Comparison of ENCODE assay signal across 8 cellular contexts in genomic region chr2:196268538-196269338, GRCh38.
A peak's percentile ranks its signal among the peaks of the same experiment; 100 is the strongest.
DNase-seq lines count a peak whose midpoint lies in the region; ATAC-seq and TF ChIP-seq lines count a peak whose summit lies in the region.

No MANE protein-coding gene starts in this region.

- no peaks in the 10 kb centered on the region for H3K36me3 Mint-ChIP-seq in activated naive CD4-positive, alpha-beta T cell treated with anti-CD3 and anti-CD28 coated beads for 36 hours (ENCODE audit: low read depth)
- no peaks in the 10 kb centered on the region for H3K36me3 Mint-ChIP-seq in stimulated activated naive B cell treated with anti-CD40 and anti-IgM and Interleukin-4, amounts not matched to agents 10 μg/mL and 1 μg/mL and 100 μg/mL, for 72 hours

- intact Hi-C loops in activated naive CD4-positive, alpha-beta T cell treated with anti-CD3 and anti-CD28 coated beads for 36 hours (cut with micrococcal nuclease): loop anchor here (1.0 to 10.0 kb wide), 6 partner anchors 8 to 946 kb away; no protein-coding TSS in a partner anchor
- intact Hi-C loops in PC-9 (cut with micrococcal nuclease; ENCODE audit: unreplicated experiment): loop anchor here (1.0 kb wide), 1 partner anchor 24 kb away; no protein-coding TSS in a partner anchor
- intact Hi-C loops in esophagus squamous epithelium (cut with DNase I): no loop called here
- intact Hi-C loops in head of caudate nucleus (cut with DNase I): no loop called here

- peak overlapping the region; percentile 65 for H3K27ac Mint-ChIP-seq in activated naive CD4-positive, alpha-beta T cell treated with anti-CD3 and anti-CD28 coated beads for 36 hours
- H3K27ac Mint-ChIP-seq in stimulated activated naive B cell treated with anti-CD40 and anti-IgM and Interleukin-4, amounts not matched to agents 10 μg/mL and 1 μg/mL and 100 μg/mL, for 72 hours: peak overlapping the region; percentile 93

- no peaks in the 10 kb centered on the region for H4K20me1 ChIP-seq in PC-9 (ENCODE audit: insufficient read depth)

- H3K9me3 Mint-ChIP-seq in activated naive CD4-positive, alpha-beta T cell treated with anti-CD3 and anti-CD28 coated beads for 36 hours: no peaks in the 10 kb centered on the region
- no peaks in the 10 kb centered on the region for H3K9me3 Mint-ChIP-seq in stimulated activated naive B cell treated with anti-CD40 and anti-IgM and Interleukin-4, amounts not matched to agents 10 μg/mL and 1 μg/mL and 100 μg/mL, for 72 hours

- H3K27me3 ChIP-seq in PC-9 (ENCODE audit: insufficient read depth, low read depth): no peaks in the 10 kb centered on the region
- no peaks in the 10 kb centered on the region for H3K27me3 ChIP-seq in esophagus squamous epithelium

- H3K9me2 ChIP-seq in PC-9 (ENCODE audit: insufficient read depth): no peaks in the 10 kb centered on the region

- H3K79me2 ChIP-seq in PC-9 (ENCODE audit: low read depth): no peaks in the 10 kb centered on the region

- H2AFZ ChIP-seq in PC-9: peak overlapping the region; percentile 45; the same call in 1 of the 2 replicates

- H3K4me3 ChIP-seq in PC-9: no peak overlapping the region
- peak overlapping the region in 1 of 4 donors; percentile 4 for H3K4me3 ChIP-seq in esophagus squamous epithelium

- peaks cover 11% of the 10 kb centered on the region; the same call in 1 of the 2 replicates for H3F3A ChIP-seq in PC-9 (ENCODE audit: insufficient read depth, low read depth)

- WGBS in esophagus squamous epithelium, 2 donors: 33 to 42% methylated on average over 8 of the region's 8 CpGs

- peaks cover 64% of the 10 kb centered on the region for H3K4me1 Mint-ChIP-seq in activated naive CD4-positive, alpha-beta T cell treated with anti-CD3 and anti-CD28 coated beads for 36 hours (ENCODE audit: low read depth)
- peaks cover 19 to 52% of the 10 kb centered on the region in 2 donors for H3K4me1 Mint-ChIP-seq in stimulated activated naive B cell treated with anti-CD40 and anti-IgM and Interleukin-4, amounts not matched to agents 10 μg/mL and 1 μg/mL and 100 μg/mL, for 72 hours

- BruUV-seq in PC-9 (replicated peaks; lab: Mats Ljungman, UMichigan): no TSS peak

- peak overlapping the region; percentile 52 for H3K4me3 Mint-ChIP-seq in activated naive CD4-positive, alpha-beta T cell treated with anti-CD3 and anti-CD28 coated beads for 36 hours
- peak overlapping the region; percentile 63 to 78 for H3K4me3 Mint-ChIP-seq in stimulated activated naive B cell treated with anti-CD40 and anti-IgM and Interleukin-4, amounts not matched to agents 10 μg/mL and 1 μg/mL and 100 μg/mL, for 72 hours

- H3K4me1 ChIP-seq in PC-9 (replicated peaks; ENCODE audit: insufficient read depth) (peaks cover 34% of the 10 kb centered on the region), esophagus squamous epithelium (peaks cover 13 to 49% (median 17%) of the 10 kb centered on the region in 3 donors)

- no peak for TF ChIP-seq CTCF in PC-9 (conservative IDR thresholded peaks at IDR 0.05)
- TF ChIP-seq CTCF in esophagus squamous epithelium (IDR thresholded peaks at IDR 0.05): no peak

- DNase-seq in activated naive CD4-positive, alpha-beta T cell treated with anti-CD3 and anti-CD28 coated beads for 36 hours: no peak
- no peak for DNase-seq in activated naive CD4-positive, alpha-beta T cell (lab: John Stamatoyannopoulos, UW)
- DNase-seq in PC-9 (peak in 1 of 2 experiments; percentile 79), esophagus squamous epithelium (lab: John Stamatoyannopoulos, UW) (no peak), Ammon's horn (ENCODE audit: low spot score) (no peak), head of caudate nucleus (no peak)
- no peak for DNase-seq in stimulated activated naive B cell treated with anti-CD40 and anti-IgM and Interleukin-4, amounts not matched to agents 10 μg/mL and 1 μg/mL and 100 μg/mL, for 72 hours

- H3K36me3 ChIP-seq in PC-9 (ENCODE audit: low read depth): no peaks in the 10 kb centered on the region
- H3K36me3 ChIP-seq in esophagus squamous epithelium: peaks cover 0 to 5% (median 0%) of the 10 kb centered on the region in 3 donors

- POLR2A ChIA-PET in PC-9 (lab: Charles Lee; ENCODE audit: unreplicated experiment): interaction anchor here (0.8 kb wide), 1 partner anchor 731 kb away, joined by 3 read pairs; no protein-coding TSS in a partner anchor

- peak; percentile 80 for ATAC-seq in stimulated activated naive B cell treated with anti-CD40 and anti-IgM and Interleukin-4, amounts not matched to agents 10 μg/mL and 1 μg/mL and 100 μg/mL, for 72 hours (replicated peaks)
- no peak for ATAC-seq in HG03159 (IDR thresholded peaks at IDR 0.05; ENCODE audit: unreplicated experiment)

- peak overlapping the region; percentile 50 for H3K4me2 ChIP-seq in PC-9

- CTCF ChIA-PET in activated naive CD4-positive, alpha-beta T cell treated with anti-CD3 and anti-CD28 coated beads for 36 hours (lab: Charles Lee): interaction anchor here (0.6 to 2.5 kb wide), 4 partner anchors 8 to 106 kb away, joined by 3 to 13 read pairs (median 4); no protein-coding TSS in a partner anchor
- CTCF ChIA-PET in PC-9 (lab: Charles Lee): no interaction called here

- TF ChIP-seq POLR2A in esophagus squamous epithelium (IDR thresholded peaks at IDR 0.05): no peak

- H3K9me3 ChIP-seq in PC-9 (ENCODE audit: insufficient read depth, low read depth) (no peaks in the 10 kb centered on the region), esophagus squamous epithelium (no peaks in the 10 kb centered on the region)

- H3K27ac ChIP-seq in PC-9: peak overlapping the region; percentile 86
- peak overlapping the region; percentile 5 to 75 (median 67) for H3K27ac ChIP-seq in esophagus squamous epithelium

- H3K27me3 Mint-ChIP-seq in activated naive CD4-positive, alpha-beta T cell treated with anti-CD3 and anti-CD28 coated beads for 36 hours (ENCODE audit: low read depth): no peaks in the 10 kb centered on the region
- H3K27me3 Mint-ChIP-seq in stimulated activated naive B cell treated with anti-CD40 and anti-IgM and Interleukin-4, amounts not matched to agents 10 μg/mL and 1 μg/mL and 100 μg/mL, for 72 hours: no peaks in the 10 kb centered on the region

Comparison
In these comparisons a context has a peak if more than half of its experiments do, and no peak if none do; other contexts are left out.
1. intact Hi-C loops: an anchor here in activated naive CD4-positive, alpha-beta T cell treated with anti-CD3 and anti-CD28 coated beads for 36 hours (1.0 to 10.0 kb wide) and PC-9 (1.0 kb wide); none called in esophagus squamous epithelium and head of caudate nucleus.